Comparison of ENCODE assay signal across 9 cellular contexts in the genomic region with DNA sequence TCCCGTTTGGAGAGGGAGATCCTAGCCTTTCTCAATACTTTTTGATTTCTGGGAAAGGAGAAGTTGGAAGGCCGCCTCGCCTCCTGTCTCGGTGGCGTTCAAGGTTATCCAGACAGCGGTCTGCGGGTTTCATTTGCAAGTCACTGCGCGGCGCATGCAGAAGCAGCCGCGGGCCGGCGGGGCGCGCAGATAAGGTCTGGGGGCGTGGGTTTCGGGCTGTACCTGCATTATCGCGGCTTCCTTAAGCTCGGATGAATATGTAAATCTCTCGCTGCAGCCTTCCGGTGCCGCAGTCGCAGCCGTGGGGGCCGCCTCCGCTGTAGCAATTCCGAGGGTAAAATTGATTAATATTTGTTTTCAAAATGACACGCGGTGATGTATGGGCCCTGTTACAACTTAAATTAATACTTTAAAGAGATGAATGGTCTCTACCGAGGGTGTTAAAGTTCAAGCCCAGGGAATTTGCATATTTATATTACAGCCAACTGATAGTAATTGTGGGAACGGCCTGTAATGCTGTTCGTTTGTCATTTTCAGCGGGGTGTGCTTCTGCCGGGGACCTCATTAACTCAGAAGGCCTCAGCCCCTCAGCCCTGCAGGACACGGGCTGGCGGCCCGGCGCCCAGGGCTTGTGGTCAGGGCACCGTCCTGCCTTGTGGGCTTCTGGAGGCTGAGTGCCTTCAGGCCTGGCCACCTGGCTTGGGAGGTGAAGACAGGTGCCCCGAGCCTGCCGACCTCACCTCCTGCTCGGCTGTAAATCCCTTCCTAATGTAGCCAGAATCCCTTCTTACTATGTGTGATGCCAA.
DNase-seq lines count a peak whose midpoint lies in the region; ATAC-seq, FAIRE-seq and TF ChIP-seq lines count a peak whose summit lies in the region.
"Had no signal": no experiment of that assay in that cellular context is flagged by ENCODE, and none has a peak within 500 bp of the region (broad histone marks: within the 10 kb centered on the region; RNA-seq: fewer than 3 reads in every experiment).

No MANE protein-coding gene starts in this region.

- H3K79me2 ChIP-seq in HepG2 (ENCODE audit: insufficient read depth, low read length) (no peaks in the 10 kb centered on the region), PC-9 (ENCODE audit: low read depth) (no peaks in the 10 kb centered on the region)

- no peak for TF ChIP-seq RAD21 in liver (IDR thresholded peaks at IDR 0.05)
- no peak for TF ChIP-seq RAD21 in HepG2 (CRISPR knock-in tag; IDR thresholded peaks at IDR 0.05)

- H3K36me3 ChIP-seq in liver (ENCODE audit: control insufficient read depth in 4 of 4, insufficient read depth in 3 of 4, low read depth in 1 of 4, low read length in 3 of 4) (no peaks in the 10 kb centered on the region), HepG2 (replicated peaks in 1 of 2; ENCODE audit: control insufficient read depth in 1 of 2, insufficient read depth in 2 of 2, low read length in 2 of 2) (no peaks in the 10 kb centered on the region), PC-9 (ENCODE audit: low read depth) (no peaks in the 10 kb centered on the region)

- no peak for FAIRE-seq in HepG2 (lab: Jason Lieb, UNC)

- H3K36me3 Mint-ChIP-seq in natural killer cell (no peaks in the 10 kb centered on the region), type B pancreatic cell (no peaks in the 10 kb centered on the region)

- no peaks in the 10 kb centered on the region for H3K9me2 ChIP-seq in PC-9 (ENCODE audit: insufficient read depth)

- intact Hi-C loops in HepG2 (cut with micrococcal nuclease; ENCODE audit: unreplicated experiment) (loop anchor here (1.0 to 5.0 kb wide), 2 partner anchors 41 to 921 kb away; no protein-coding TSS in a partner anchor), natural killer cell (cut with micrococcal nuclease) (no loop called here), PC-9 (cut with micrococcal nuclease; ENCODE audit: unreplicated experiment) (no loop called here)

- TF ChIP-seq EP300 in HepG2 (IDR thresholded peaks at IDR 0.05; ENCODE audit: low read depth in 2 of 2, low read length in 2 of 2), result no peak
- TF ChIP-seq EP300 in HepG2 (CRISPR knock-in tag; IDR thresholded peaks at IDR 0.05; ENCODE audit: borderline replicate concordance), result no peak

- H3K4me1 ChIP-seq in liver (ENCODE audit: control insufficient read depth in 4 of 4, insufficient read depth in 4 of 4, low read length in 3 of 4), result peaks cover 12 to 66% (median 44%) of the 10 kb centered on the region in 4 donors
- peaks cover 9% of the 10 kb centered on the region; the same call in 1 of the 2 replicates for H3K4me1 ChIP-seq in HepG2 (ENCODE audit: insufficient read depth, low read length)
- H3K4me1 ChIP-seq in PC-9 (replicated peaks; ENCODE audit: insufficient read depth), result no peaks in the 10 kb centered on the region

- no peak for TF ChIP-seq POLR2A in HepG2 (IDR thresholded peaks at IDR 0.05; ENCODE audit: insufficient read depth in 1 of 2, low read depth in 2 of 2, low read length in 2 of 2)

- H3K27me3 Mint-ChIP-seq in natural killer cell (ENCODE audit: low read depth in 2 of 2) (peaks cover 16 to 17% of the 10 kb centered on the region in 2 donors), type B pancreatic cell (peaks cover 43% of the 10 kb centered on the region)

- peaks cover 14 to 17% of the 10 kb centered on the region in 2 donors for H3K4me1 Mint-ChIP-seq in natural killer cell
- no peaks in the 10 kb centered on the region for H3K4me1 Mint-ChIP-seq in type B pancreatic cell (ENCODE audit: unreplicated experiment)

- CTCF ChIA-PET in HepG2 (lab: Yijun Ruan, JAX; ENCODE audit: low intra/inter-chr PET ratio, low total read pairs) (no interaction called here), PC-9 (lab: Charles Lee) (no interaction called here)

- H3K4me2 ChIP-seq in HepG2 (ENCODE audit: low read depth, low read length), result no peak overlapping the region
- no peak overlapping the region for H3K4me2 ChIP-seq in PC-9

- H4K20me1 ChIP-seq in HepG2 (ENCODE audit: insufficient read depth, low read length) (no peaks in the 10 kb centered on the region), PC-9 (ENCODE audit: insufficient read depth) (no peaks in the 10 kb centered on the region)

- H3K9me3 Mint-ChIP-seq in natural killer cell, result no peaks in the 10 kb centered on the region
- H3K9me3 Mint-ChIP-seq in type B pancreatic cell, result no peaks in the 10 kb centered on the region

- POLR2A ChIA-PET in HepG2 (lab: Yijun Ruan, JAX), result no interaction called here
- POLR2A ChIA-PET in PC-9 (lab: Charles Lee; ENCODE audit: unreplicated experiment), result no interaction called here

- peak overlapping the region; percentile 74 to 85 for H3K27ac ChIP-seq in liver (ENCODE audit: low read depth in 1 of 2, low read length in 2 of 2)
- no peak overlapping the region for H3K27ac ChIP-seq in HepG2 (ENCODE audit: extremely low read length, insufficient read depth, low read length)
- H3K27ac ChIP-seq in PC-9, result no peak overlapping the region

- H3K9ac ChIP-seq in liver (ENCODE audit: low read depth in 1 of 2, low read length in 2 of 2) (no peak overlapping the region), HepG2 (ENCODE audit: insufficient read depth, low read depth, low read length) (no peak overlapping the region)

- H2AFZ ChIP-seq in HepG2 (ENCODE audit: low read length), result no peak overlapping the region
- no peak overlapping the region for H2AFZ ChIP-seq in PC-9

- H3K27ac Mint-ChIP-seq in natural killer cell (peak overlapping the region in 1 of 2 donors; percentile 21), type B pancreatic cell (no peak overlapping the region)

- H3K9me3 ChIP-seq in liver (ENCODE audit: control insufficient read depth in 4 of 4, low read length in 3 of 4) (no peaks in the 10 kb centered on the region), HepG2 (ENCODE audit: low read length) (no peaks in the 10 kb centered on the region), PC-9 (ENCODE audit: insufficient read depth, low read depth) (no peaks in the 10 kb centered on the region)

- TF ChIP-seq CTCF in liver (IDR thresholded peaks at IDR 0.05; ENCODE audit: low read depth, low read length, missing input control) (no peak), HepG2 (CRISPR knock-in tag; IDR thresholded peaks at IDR 0.05) (no peak), natural killer cell (IDR thresholded peaks at IDR 0.05) (no peak), type B pancreatic cell (conservative IDR thresholded peaks at IDR 0.05) (no peak), PC-9 (conservative IDR thresholded peaks at IDR 0.05) (no peak)

- ATAC-seq in HepG2 (no peak), natural killer cell (peak; percentile 31 to 82 (median 76)), GM19324 (IDR thresholded peaks at IDR 0.05; ENCODE audit: low FRiP score, unreplicated experiment) (no peak)
- ATAC-seq: Panc1 had no signal

- BruUV-seq in HepG2 (replicated peaks; lab: Mats Ljungman, UMichigan) (no TSS peak), PC-9 (replicated peaks; lab: Mats Ljungman, UMichigan) (no TSS peak)

- WGBS in liver, result 37% methylated on average over 44 of the region's 44 CpGs
- WGBS in HepG2 (ENCODE audit: low lambda C conversion rate), result 70% methylated on average over 44 of the region's 44 CpGs

- no peak for DNase-seq in HepG2 (ENCODE audit: low spot score)
- peak; percentile 60 for DNase-seq in astrocyte of the hippocampus (ENCODE audit: low read depth, low spot score)
- DNase-seq in natural killer cell, result no peak
- DNase-seq in type B pancreatic cell (ENCODE audit: extremely low spot score, unreplicated experiment), result peak; percentile 60
- no peak for DNase-seq in H4 (ENCODE audit: low spot score)
- DNase-seq in PC-9, result no peak

- in situ Hi-C loops in HepG2 (cut with HindIII; ENCODE audit: extremely low pct_ligation_motif_present, low pct_unique_long_range_greater_than_20kb), result no loop called here

- H3F3A ChIP-seq in PC-9 (ENCODE audit: insufficient read depth, low read depth), result no peaks in the 10 kb centered on the region

- H3K4me3 ChIP-seq in liver (ENCODE audit: low read depth in 1 of 3, low read length in 3 of 3), result peak overlapping the region in 1 of 3 donors; percentile 31
- H3K4me3 ChIP-seq in HepG2 (replicated peaks in 1 of 3; ENCODE audit: insufficient read depth in 1 of 3, low read depth in 2 of 3, low read length in 3 of 3), result no peak overlapping the region
- no peak overlapping the region for H3K4me3 ChIP-seq in PC-9

- H3K4me3 Mint-ChIP-seq in natural killer cell (peak overlapping the region; percentile 86), type B pancreatic cell (peak overlapping the region; percentile 71)

- H3K27me3 ChIP-seq in liver (ENCODE audit: control insufficient read depth in 4 of 4, insufficient read depth in 4 of 4, low read length in 3 of 4) (no peaks in the 10 kb centered on the region), HepG2 (ENCODE audit: control insufficient read depth in 1 of 2, insufficient read depth in 2 of 2, low read length in 2 of 2) (peaks cover 0 to 9% of the 10 kb centered on the region in 2 experiments; a peak in 1 of 5 replicates), PC-9 (ENCODE audit: insufficient read depth, low read depth) (peaks cover 41% of the 10 kb centered on the region)

TF ChIP-seq in liver, 16 proteins besides CTCF, POLR2A, EP300 and RAD21 (continues in another document):
- TF ChIP-seq SP1 (IDR thresholded peaks at IDR 0.05), result no peak
- no peak for TF ChIP-seq YY1 (IDR thresholded peaks at IDR 0.05)
- TF ChIP-seq JUND (IDR thresholded peaks at IDR 0.05), result no peak
- TF ChIP-seq HNF4G (IDR thresholded peaks at IDR 0.05), result no peak
- no peak for TF ChIP-seq EGR1 (IDR thresholded peaks at IDR 0.05; ENCODE audit: low read depth in 2 of 2)
- TF ChIP-seq TAF1 (conservative IDR thresholded peaks at IDR 0.05), result no peak
- TF ChIP-seq FOXA1 (IDR thresholded peaks at IDR 0.05), result no peak

TF ChIP-seq in HepG2, 621 proteins besides CTCF, POLR2A, EP300 and RAD21 (continues in another document):
- TF ChIP-seq, protein P1, sequence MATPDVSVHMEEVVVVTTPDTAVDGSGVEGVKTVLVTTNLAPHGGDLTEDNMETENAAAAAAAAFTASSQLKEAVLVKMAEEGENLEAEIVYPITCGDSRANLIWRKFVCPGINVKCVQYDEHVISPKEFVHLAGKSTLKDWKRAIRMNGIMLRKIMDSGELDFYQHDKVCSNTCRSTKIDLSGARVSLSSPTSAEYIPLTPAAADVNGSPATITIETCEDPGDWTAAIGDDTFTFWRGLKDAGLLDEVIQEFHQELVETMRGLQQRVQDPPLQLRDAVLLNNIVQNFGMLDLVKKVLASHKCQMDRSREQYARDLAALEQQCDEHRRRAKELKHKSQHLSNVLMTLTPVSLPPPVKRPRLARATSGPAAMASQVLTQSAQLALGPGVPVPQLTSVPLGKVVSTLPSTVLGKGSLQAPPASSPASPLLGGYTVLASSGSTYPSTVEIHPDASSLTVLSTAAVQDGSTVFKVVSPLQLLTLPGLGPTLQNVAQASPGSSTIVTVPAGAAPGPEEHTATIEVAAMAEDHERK (CRISPR knock-in tag; IDR thresholded peaks at IDR 0.05; ENCODE audit: low read depth), result no peak
- TF ChIP-seq RFX5 (IDR thresholded peaks at IDR 0.05; ENCODE audit: low read depth, low read length), result no peak

Comparison
In these comparisons a context has a peak if more than half of its experiments do, and no peak if none do; other contexts are left out.
1. H3K27ac ChIP-seq: peak in liver (2 of 2); none in HepG2 (single experiment) and PC-9 (single experiment).
2. ATAC-seq: peak in natural killer cell (3 of 3); none in HepG2 (single experiment) and GM19324 (single experiment).
3. DNase-seq: peak in astrocyte of the hippocampus (single experiment) and type B pancreatic cell (single experiment); none in HepG2 (single experiment), natural killer cell (single experiment), H4 (single experiment) and PC-9 (0 of 2).